22 cellular contexts compared by ENCODE assay signal in the genomic region with DNA sequence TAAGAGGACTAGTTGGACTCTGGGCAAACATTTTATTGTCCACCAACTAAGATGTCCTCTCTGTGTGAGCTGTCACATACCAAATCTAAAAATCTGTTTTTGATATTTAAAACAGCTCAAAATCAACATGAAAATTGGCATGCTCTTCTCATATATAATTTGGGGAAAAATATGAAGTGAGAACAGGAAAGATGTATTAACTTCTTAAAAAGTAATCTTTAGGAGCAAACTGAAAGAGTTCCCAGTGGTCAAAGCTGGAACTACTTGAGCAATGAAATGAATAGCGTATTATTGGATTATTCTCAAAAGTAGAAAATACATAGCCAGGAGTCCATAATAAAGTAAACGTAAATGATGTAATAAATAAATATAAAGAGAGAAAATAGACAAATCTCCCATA.
A peak's percentile ranks its signal among the peaks of the same experiment; 100 is the strongest.
DNase-seq lines count a peak whose midpoint lies in the region; ATAC-seq and TF ChIP-seq lines count a peak whose summit lies in the region.
"Had no signal": no experiment of that assay in that cellular context is flagged by ENCODE, and none has a peak within 500 bp of the region (broad histone marks: within the 10 kb centered on the region; RNA-seq: fewer than 3 reads in every experiment).

No MANE protein-coding gene starts in this region.

- H3K4me1 ChIP-seq in liver (ENCODE audit: control insufficient read depth in 4 of 4, insufficient read depth in 4 of 4, low read length in 3 of 4), result peaks cover 0 to 9% (median 2%) of the 10 kb centered on the region in 4 donors
- no peaks in the 10 kb centered on the region for H3K4me1 ChIP-seq in right lobe of liver
- H3K4me1 ChIP-seq in PC-9 (replicated peaks; ENCODE audit: insufficient read depth), result no peaks in the 10 kb centered on the region

- DNase-seq in right lobe of liver (no peak), PC-9 (no peak), fibroblast of villous mesenchyme (ENCODE audit: low read depth) (no peak), ACHN (no peak)
- DNase-seq in activated CD4-positive, alpha-beta memory T cell treated with anti-CD3 and anti-CD28 coated beads for 36 hours, result no peak
- DNase-seq: activated CD8-positive, alpha-beta memory T cell treated with anti-CD3 and anti-CD28 coated beads for 24 hours; activated naive CD8-positive, alpha-beta T cell treated with anti-CD3 and anti-CD28 coated beads for 36 hours; activated T-cell treated with anti-CD3 and anti-CD28 coated beads, Interleukin-2, amount 50 U/mL, for 72 hours; effector memory CD4-positive, alpha-beta T cell; H7; immature natural killer cell; Karpas-422; left ventricle myocardium superior; NCI-H1092 treated with DMSO at 0.1 percent for 48 hours; NCI-H2029; NK-92 treated with Interleukin-12 subunit alpha and Interleukin-12 subunit beta, amount 100 ng/mL, for 24 hours; retina; T-helper 9 cell had no signal

- peaks cover 2% of the 10 kb centered on the region for H3K4me1 Mint-ChIP-seq in activated CD4-positive, alpha-beta memory T cell treated with anti-CD3 and anti-CD28 coated beads for 36 hours (ENCODE audit: low read depth)
- H3K4me1 Mint-ChIP-seq: activated naive CD8-positive, alpha-beta T cell treated with anti-CD3 and anti-CD28 coated beads for 36 hours had no signal

- BruUV-seq in PC-9 (replicated peaks; lab: Mats Ljungman, UMichigan), result no TSS peak

- no peak overlapping the region for H2AFZ ChIP-seq in PC-9

- intact Hi-C loops in right lobe of liver (cut with DNase I) (no loop called here), PC-9 (cut with micrococcal nuclease; ENCODE audit: unreplicated experiment) (loop anchor here (5.0 kb wide), 3 partner anchors 1258 to 1928 kb away; no protein-coding TSS in a partner anchor)
- intact Hi-C loops in activated CD4-positive, alpha-beta memory T cell treated with anti-CD3 and anti-CD28 coated beads for 36 hours (cut with micrococcal nuclease), result loop anchor here (5.0 kb wide), 1 partner anchor 158 kb away; no protein-coding TSS in a partner anchor

- H3K4me2 ChIP-seq in PC-9, result no peak overlapping the region

- no peaks in the 10 kb centered on the region for H3K36me3 Mint-ChIP-seq in activated CD4-positive, alpha-beta memory T cell treated with anti-CD3 and anti-CD28 coated beads for 36 hours
- H3K36me3 Mint-ChIP-seq: activated naive CD8-positive, alpha-beta T cell treated with anti-CD3 and anti-CD28 coated beads for 36 hours; immature natural killer cell had no signal

- H3K4me3 ChIP-seq in liver (ENCODE audit: low read depth in 1 of 3, low read length in 3 of 3), result no peak overlapping the region
- no peak overlapping the region for H3K4me3 ChIP-seq in right lobe of liver
- H3K4me3 ChIP-seq in PC-9, result no peak overlapping the region
- no peak overlapping the region for H3K4me3 ChIP-seq in fibroblast of villous mesenchyme (ENCODE audit: low read depth, low read length)

- H3K79me2 ChIP-seq in PC-9 (ENCODE audit: low read depth), result no peaks in the 10 kb centered on the region

- TF ChIP-seq CTCF in liver (IDR thresholded peaks at IDR 0.05; ENCODE audit: low read depth, low read length, missing input control), result peak; percentile 4
- TF ChIP-seq CTCF in right lobe of liver (IDR thresholded peaks at IDR 0.05), result peak in 1 of 4 donors; percentile 16
- TF ChIP-seq CTCF in PC-9 (conservative IDR thresholded peaks at IDR 0.05), result 0 out of 2 replicates have a peak, but pooled peaks have one; percentile 21
- TF ChIP-seq CTCF in fibroblast of villous mesenchyme (IDR thresholded peaks at IDR 0.05; ENCODE audit: insufficient read depth, low read depth, low read length), result peak; percentile 20

- H3K9me2 ChIP-seq in PC-9 (ENCODE audit: insufficient read depth), result no peaks in the 10 kb centered on the region

- H3K9ac ChIP-seq in liver (ENCODE audit: low read depth in 1 of 2, low read length in 2 of 2), result no peak overlapping the region

- ATAC-seq in right lobe of liver, result no peak
- ATAC-seq in HG03159 (IDR thresholded peaks at IDR 0.05; ENCODE audit: unreplicated experiment), result no peak
- no peak for ATAC-seq in GM21786 (IDR thresholded peaks at IDR 0.05; ENCODE audit: unreplicated experiment)
- ATAC-seq: activated T-cell treated with anti-CD3 and anti-CD28 coated beads, Interleukin-2, amount 50 U/mL, for 72 hours; left ventricle myocardium superior had no signal

- no peak for TF ChIP-seq POLR2A in right lobe of liver (IDR thresholded peaks at IDR 0.05)

- CTCF ChIA-PET in PC-9 (lab: Charles Lee), result no interaction called here
- CTCF ChIA-PET in activated CD4-positive, alpha-beta memory T cell treated with anti-CD3 and anti-CD28 coated beads for 36 hours (lab: Charles Lee), result interaction anchor here (1.2 to 6.3 kb wide), 2 partner anchors 1107 to 1146 kb away, joined by 3 to 43 read pairs; no protein-coding TSS in a partner anchor

- POLR2A ChIA-PET in PC-9 (lab: Charles Lee; ENCODE audit: unreplicated experiment), result no interaction called here
- POLR2A ChIA-PET in activated CD4-positive, alpha-beta memory T cell treated with anti-CD3 and anti-CD28 coated beads for 36 hours (lab: Charles Lee), result no interaction called here

- H3K9me3 ChIP-seq in liver (ENCODE audit: control insufficient read depth in 4 of 4, low read length in 3 of 4), result no peaks in the 10 kb centered on the region
- no peaks in the 10 kb centered on the region for H3K9me3 ChIP-seq in right lobe of liver
- no peaks in the 10 kb centered on the region for H3K9me3 ChIP-seq in PC-9 (ENCODE audit: insufficient read depth, low read depth)

- WGBS in liver, result 75% methylated on average over 2 of the region's 2 CpGs
- WGBS in right lobe of liver (ENCODE audit: insufficient coverage, low coverage, low lambda C conversion rate, missing lambda C conversion rate), result 60% methylated on average over 2 of the region's 2 CpGs

- peaks cover 19% of the 10 kb centered on the region for H3K27me3 Mint-ChIP-seq in activated CD4-positive, alpha-beta memory T cell treated with anti-CD3 and anti-CD28 coated beads for 36 hours

- no peak overlapping the region for H3K27ac Mint-ChIP-seq in activated CD4-positive, alpha-beta memory T cell treated with anti-CD3 and anti-CD28 coated beads for 36 hours
- H3K27ac Mint-ChIP-seq: activated naive CD8-positive, alpha-beta T cell treated with anti-CD3 and anti-CD28 coated beads for 36 hours; activated T-cell treated with anti-CD3 and anti-CD28 coated beads, Interleukin-2, amount 50 U/mL, for 72 hours; immature natural killer cell had no signal

- H3K4me3 Mint-ChIP-seq in activated CD4-positive, alpha-beta memory T cell treated with anti-CD3 and anti-CD28 coated beads for 36 hours, result no peak overlapping the region
- H3K4me3 Mint-ChIP-seq: activated naive CD8-positive, alpha-beta T cell treated with anti-CD3 and anti-CD28 coated beads for 36 hours; activated T-cell treated with anti-CD3 and anti-CD28 coated beads, Interleukin-2, amount 50 U/mL, for 72 hours; immature natural killer cell had no signal

- H3K27me3 ChIP-seq in liver (ENCODE audit: control insufficient read depth in 4 of 4, insufficient read depth in 4 of 4, low read length in 3 of 4) (peaks cover 0 to 5% (median 0%) of the 10 kb centered on the region in 4 donors), right lobe of liver (no peaks in the 10 kb centered on the region), PC-9 (ENCODE audit: insufficient read depth, low read depth) (no peaks in the 10 kb centered on the region)

- H3K27ac ChIP-seq in liver (ENCODE audit: low read depth in 1 of 2, low read length in 2 of 2) (no peak overlapping the region), right lobe of liver (no peak overlapping the region), PC-9 (no peak overlapping the region)
- H3K27ac ChIP-seq: RWPE1 had no signal

- in situ Hi-C loops in ACHN (cut with HindIII; ENCODE audit: low pct_ligation_motif_present, low pct_unique_long_range_greater_than_20kb, low sequenced_read_pairs), result no loop called here

- no peaks in the 10 kb centered on the region for H3K9me3 Mint-ChIP-seq in activated CD4-positive, alpha-beta memory T cell treated with anti-CD3 and anti-CD28 coated beads for 36 hours
- H3K9me3 Mint-ChIP-seq: activated naive CD8-positive, alpha-beta T cell treated with anti-CD3 and anti-CD28 coated beads for 36 hours; activated T-cell treated with anti-CD3 and anti-CD28 coated beads, Interleukin-2, amount 50 U/mL, for 72 hours; immature natural killer cell had no signal

- TF ChIP-seq RAD21 in liver (IDR thresholded peaks at IDR 0.05), result no peak

- no peaks in the 10 kb centered on the region for H3F3A ChIP-seq in PC-9 (ENCODE audit: insufficient read depth, low read depth)

- H4K20me1 ChIP-seq in PC-9 (ENCODE audit: insufficient read depth), result no peaks in the 10 kb centered on the region

- H3K36me3 ChIP-seq in liver (ENCODE audit: control insufficient read depth in 4 of 4, insufficient read depth in 3 of 4, low read depth in 1 of 4, low read length in 3 of 4) (no peaks in the 10 kb centered on the region), right lobe of liver (no peaks in the 10 kb centered on the region), PC-9 (ENCODE audit: low read depth) (no peaks in the 10 kb centered on the region)

TF ChIP-seq in liver, 16 proteins besides CTCF, POLR2A, EP300 and RAD21 (continues in another document):
- no peak for TF ChIP-seq EGR1 (IDR thresholded peaks at IDR 0.05; ENCODE audit: low read depth in 2 of 2)
- no peak for TF ChIP-seq JUND (IDR thresholded peaks at IDR 0.05)
- no peak for TF ChIP-seq FOXA1 (IDR thresholded peaks at IDR 0.05)
- TF ChIP-seq YY1 (IDR thresholded peaks at IDR 0.05), result no peak
- no peak for TF ChIP-seq RXRA (IDR thresholded peaks at IDR 0.05)
- no peak for TF ChIP-seq NR2F2 (IDR thresholded peaks at IDR 0.05)
- TF ChIP-seq FOXA2 (IDR thresholded peaks at IDR 0.05), result no peak
- TF ChIP-seq GABPA (IDR thresholded peaks at IDR 0.05 in 1 of 2, conservative IDR thresholded peaks at IDR 0.05 in 1 of 2), result no peak
- no peak for TF ChIP-seq ATF3 (IDR thresholded peaks at IDR 0.05)
- no peak for TF ChIP-seq ZBTB33 (IDR thresholded peaks at IDR 0.05)

Comparison
In these comparisons a context has a peak if more than half of its experiments do, and no peak if none do; other contexts are left out.
1. intact Hi-C loops: an anchor here in PC-9 (5.0 kb wide) and activated CD4-positive, alpha-beta memory T cell treated with anti-CD3 and anti-CD28 coated beads for 36 hours (5.0 kb wide); none called in right lobe of liver.